ENCODE assay signal across 23 cellular contexts in the genomic region with DNA sequence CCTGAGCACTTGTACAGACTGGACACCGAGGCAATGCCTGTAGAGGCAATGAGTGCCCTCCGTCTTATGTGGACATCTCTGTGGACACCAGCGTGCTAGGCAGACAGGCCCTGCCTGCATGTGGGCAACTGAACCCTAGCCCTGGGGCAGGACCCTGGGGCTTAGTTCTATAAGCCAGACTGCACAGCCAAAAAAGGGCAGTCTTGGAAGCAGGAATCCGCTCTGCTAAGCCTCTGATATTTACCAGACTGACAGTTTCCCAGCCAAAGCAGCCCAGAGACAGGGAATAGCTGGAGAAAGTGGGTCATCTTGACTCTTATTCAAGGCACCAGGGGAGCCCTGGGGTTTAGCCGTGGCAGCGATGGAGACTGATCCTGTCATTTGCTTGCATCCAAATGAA.
DNase-seq lines count a peak whose midpoint lies in the region; ATAC-seq and TF ChIP-seq lines count a peak whose summit lies in the region.
"Had no signal": no experiment of that assay in that cellular context is flagged by ENCODE, and none has a peak within 500 bp of the region (broad histone marks: within the 10 kb centered on the region; RNA-seq: fewer than 3 reads in every experiment).

No MANE protein-coding gene starts in this region.

- H3K36me3 ChIP-seq in liver (ENCODE audit: control insufficient read depth in 4 of 4, insufficient read depth in 3 of 4, low read depth in 1 of 4, low read length in 3 of 4) (no peaks in the 10 kb centered on the region), right lobe of liver (no peaks in the 10 kb centered on the region), neuronal stem cell (replicated peaks in 1 of 2; ENCODE audit: control insufficient read depth in 2 of 2, insufficient read depth in 2 of 2, low read length in 2 of 2) (no peaks in the 10 kb centered on the region)

- H3K27me3 Mint-ChIP-seq in stimulated activated memory B cell treated with anti-CD40 and anti-IgM and Interleukin-4, amounts not matched to agents 10 μg/mL and 1 μg/mL and 100 μg/mL, for 72 hours, result peaks cover 28% of the 10 kb centered on the region

- no peak overlapping the region for H2AK5ac ChIP-seq in neuronal stem cell (ENCODE audit: low read depth, low read length)

- H2BK15ac ChIP-seq in neuronal stem cell (ENCODE audit: low read length), result no peak overlapping the region

- no peak for TF ChIP-seq CTCF in liver (IDR thresholded peaks at IDR 0.05; ENCODE audit: low read depth, low read length, missing input control)
- no peak for TF ChIP-seq CTCF in right lobe of liver (IDR thresholded peaks at IDR 0.05)

- H3K27me3 ChIP-seq in liver (ENCODE audit: control insufficient read depth in 4 of 4, insufficient read depth in 4 of 4, low read length in 3 of 4) (peaks cover 0 to 3% (median 0%) of the 10 kb centered on the region in 4 donors), right lobe of liver (no peaks in the 10 kb centered on the region), neuronal stem cell (ENCODE audit: control insufficient read depth in 3 of 3, insufficient read depth in 3 of 3, low read depth in 1 of 3, low read length in 3 of 3) (no peaks in the 10 kb centered on the region)

- H2AFZ ChIP-seq in neuronal stem cell (ENCODE audit: low read length), result peak overlapping the region; percentile 66

- H3K36me3 Mint-ChIP-seq in stimulated activated memory B cell treated with anti-CD40 and anti-IgM and Interleukin-4, amounts not matched to agents 10 μg/mL and 1 μg/mL and 100 μg/mL, for 72 hours, result no peaks in the 10 kb centered on the region
- H3K36me3 Mint-ChIP-seq: activated naive CD4-positive, alpha-beta T cell treated with anti-CD3 and anti-CD28 coated beads, Interleukin-2, amount 50 U/mL, for 72 hours; natural killer cell; stimulated activated naive B cell treated with anti-CD40 and anti-IgM and Interleukin-4, amounts not matched to agents 10 μg/mL and 1 μg/mL and 100 μg/mL, for 72 hours had no signal

- ATAC-seq in right lobe of liver (no peak), HG02884 (IDR thresholded peaks at IDR 0.05; ENCODE audit: unreplicated experiment) (no peak), GM18870 (IDR thresholded peaks at IDR 0.05; ENCODE audit: unreplicated experiment) (no peak)
- ATAC-seq in stimulated activated memory B cell treated with anti-CD40 and anti-IgM and Interleukin-4, amounts not matched to agents 10 μg/mL and 1 μg/mL and 100 μg/mL, for 72 hours, result no peak
- ATAC-seq: A549; activated naive CD4-positive, alpha-beta T cell treated with anti-CD3 and anti-CD28 coated beads, Interleukin-2, amount 50 U/mL, for 72 hours; esophagus mucosa; natural killer cell; stimulated activated naive B cell treated with anti-CD40 and anti-IgM and Interleukin-4, amounts not matched to agents 10 μg/mL and 1 μg/mL and 100 μg/mL, for 72 hours had no signal

- DNase-seq in right lobe of liver (no peak), iPS-NIHi7 (ENCODE audit: extremely low spot score) (peak; percentile 9), neuronal stem cell (ENCODE audit: low spot score) (no peak), DMS53 treated with DMSO at 0.1 percent for 48 hours (lab: John Stamatoyannopoulos, UW; ENCODE audit: unreplicated experiment) (no peak)
- DNase-seq: activated CD4-positive, CD25-positive, alpha-beta regulatory T cell treated with anti-CD3 and anti-CD28 coated beads, Interleukin-2, amount 50 U/mL, for 72 hours; Caco-2; DND-41; effector CD8-positive, alpha-beta T cell; kidney; natural killer cell; NCI-H187 treated with DMSO at 0.1 percent for 48 hours; NCI-H69; stimulated activated CD4-positive, alpha-beta T cell treated with anti-CD3 and anti-CD28 coated beads, Interleukin-2, amount 100 ng/mL, for 24 hours; stimulated activated naive B cell treated with anti-CD40 and anti-IgM and Interleukin-4, amounts not matched to agents 10 μg/mL and 1 μg/mL and 100 μg/mL, for 72 hours had no signal

- TF ChIP-seq RAD21 in liver (IDR thresholded peaks at IDR 0.05), result no peak

- H3K27ac ChIP-seq in liver (ENCODE audit: low read depth in 1 of 2, low read length in 2 of 2), result no peak overlapping the region
- no peak overlapping the region for H3K27ac ChIP-seq in right lobe of liver
- no peak overlapping the region for H3K27ac ChIP-seq in neuronal stem cell (replicated peaks; ENCODE audit: low read length)
- H3K27ac ChIP-seq: A549 had no signal

- no peak overlapping the region for H2BK120ac ChIP-seq in neuronal stem cell (ENCODE audit: low read depth, low read length)

- H3K79me1 ChIP-seq in neuronal stem cell (ENCODE audit: low read depth, low read length), result no peaks in the 10 kb centered on the region

- no peak overlapping the region for H2BK5ac ChIP-seq in neuronal stem cell (ENCODE audit: low read length)

- no peak overlapping the region for H3K14ac ChIP-seq in neuronal stem cell (ENCODE audit: low read length)

- TF ChIP-seq POLR2A in right lobe of liver (IDR thresholded peaks at IDR 0.05), result no peak

- no peak overlapping the region for H3K4me3 Mint-ChIP-seq in stimulated activated memory B cell treated with anti-CD40 and anti-IgM and Interleukin-4, amounts not matched to agents 10 μg/mL and 1 μg/mL and 100 μg/mL, for 72 hours
- H3K4me3 Mint-ChIP-seq: activated T-helper 1 cell treated with anti-CD3 and anti-CD28 coated beads, Interleukin-12 subunit alpha, Interleukin-12 subunit beta, Interleukin-2, Interleukin-4 antibody, amounts not matched to agents 30 ng/mL and 10 ng/mL and 1 ng/mL, durations not matched to agents 14 hours and 24 hours and 36 hours; natural killer cell; stimulated activated naive B cell treated with anti-CD40 and anti-IgM and Interleukin-4, amounts not matched to agents 10 μg/mL and 1 μg/mL and 100 μg/mL, for 72 hours had no signal

- H3K18ac ChIP-seq in neuronal stem cell (ENCODE audit: low read length), result no peak overlapping the region

- H3K4me3 ChIP-seq in liver (ENCODE audit: low read depth in 1 of 3, low read length in 3 of 3), result no peak overlapping the region
- H3K4me3 ChIP-seq in right lobe of liver, result no peak overlapping the region
- H3K4me3 ChIP-seq in neuronal stem cell (ENCODE audit: low read length in 2 of 2), result no peak overlapping the region
- H3K4me3 ChIP-seq: A549, lung had no signal

- H3K27ac Mint-ChIP-seq in stimulated activated memory B cell treated with anti-CD40 and anti-IgM and Interleukin-4, amounts not matched to agents 10 μg/mL and 1 μg/mL and 100 μg/mL, for 72 hours, result no peak overlapping the region
- H3K27ac Mint-ChIP-seq: activated naive CD4-positive, alpha-beta T cell treated with anti-CD3 and anti-CD28 coated beads, Interleukin-2, amount 50 U/mL, for 72 hours; activated T-helper 1 cell treated with anti-CD3 and anti-CD28 coated beads, Interleukin-12 subunit alpha, Interleukin-12 subunit beta, Interleukin-2, Interleukin-4 antibody, amounts not matched to agents 30 ng/mL and 10 ng/mL and 1 ng/mL, durations not matched to agents 14 hours and 24 hours and 36 hours; natural killer cell; stimulated activated naive B cell treated with anti-CD40 and anti-IgM and Interleukin-4, amounts not matched to agents 10 μg/mL and 1 μg/mL and 100 μg/mL, for 72 hours had no signal

- intact Hi-C loops in right lobe of liver (cut with DNase I), result no loop called here

- H3K4me1 ChIP-seq in liver (ENCODE audit: control insufficient read depth in 4 of 4, insufficient read depth in 4 of 4, low read length in 3 of 4), result no peaks in the 10 kb centered on the region
- no peaks in the 10 kb centered on the region for H3K4me1 ChIP-seq in right lobe of liver
- H3K4me1 ChIP-seq in neuronal stem cell (ENCODE audit: control insufficient read depth in 2 of 2, insufficient read depth in 1 of 2, low read depth in 1 of 2, low read length in 2 of 2), result peaks cover 18 to 22% of the 10 kb centered on the region in 2 donors
- H3K4me1 ChIP-seq: A549, Caco-2 had no signal

- H3K4me2 ChIP-seq in neuronal stem cell (ENCODE audit: insufficient read depth, low read length, poor library complexity, severe bottlenecking), result no peak overlapping the region
- H3K4me2 ChIP-seq: A549 had no signal

- H3K23ac ChIP-seq in neuronal stem cell (ENCODE audit: low read depth, low read length, poor library complexity), result no peak overlapping the region

- WGBS in liver, result 83% methylated on average over 6 of the region's 6 CpGs
- WGBS in right lobe of liver (ENCODE audit: insufficient coverage, low coverage, low lambda C conversion rate, missing lambda C conversion rate), result 63% methylated on average over 2 of the region's 6 CpGs
- no CpG with 5 or more reads among the region's 6 CpGs for WGBS in neuronal stem cell (ENCODE audit: extremely low coverage in 2 of 2, insufficient read length in 2 of 2, insufficient replicate concordance in 1 of 2), 2 donors

- H2BK12ac ChIP-seq in neuronal stem cell (ENCODE audit: low read length), result no peak overlapping the region

- H3K4me1 Mint-ChIP-seq in stimulated activated memory B cell treated with anti-CD40 and anti-IgM and Interleukin-4, amounts not matched to agents 10 μg/mL and 1 μg/mL and 100 μg/mL, for 72 hours, result no peaks in the 10 kb centered on the region
- H3K4me1 Mint-ChIP-seq: natural killer cell; stimulated activated naive B cell treated with anti-CD40 and anti-IgM and Interleukin-4, amounts not matched to agents 10 μg/mL and 1 μg/mL and 100 μg/mL, for 72 hours had no signal

- H4K8ac ChIP-seq in neuronal stem cell (ENCODE audit: low read depth, low read length), result no peak overlapping the region

- H3K4ac ChIP-seq in neuronal stem cell (ENCODE audit: low read length), result no peak overlapping the region

- H3K9me3 ChIP-seq in liver (ENCODE audit: control insufficient read depth in 4 of 4, low read length in 3 of 4) (no peaks in the 10 kb centered on the region), right lobe of liver (no peaks in the 10 kb centered on the region), neuronal stem cell (replicated peaks in 1 of 2; ENCODE audit: control insufficient read depth in 2 of 2, insufficient read depth in 1 of 2, low read depth in 1 of 2, low read length in 2 of 2) (no peaks in the 10 kb centered on the region)
- H3K9me3 ChIP-seq: A549, Caco-2 had no signal

- no peak overlapping the region for H3K9ac ChIP-seq in liver (ENCODE audit: low read depth in 1 of 2, low read length in 2 of 2)
- no peak overlapping the region for H3K9ac ChIP-seq in neuronal stem cell (ENCODE audit: low read depth, low read length, poor library complexity)

- H4K91ac ChIP-seq in neuronal stem cell (ENCODE audit: low read depth, low read length, poor library complexity), result no peak overlapping the region

- no peaks in the 10 kb centered on the region for H3K9me3 Mint-ChIP-seq in stimulated activated memory B cell treated with anti-CD40 and anti-IgM and Interleukin-4, amounts not matched to agents 10 μg/mL and 1 μg/mL and 100 μg/mL, for 72 hours
- H3K9me3 Mint-ChIP-seq: activated naive CD4-positive, alpha-beta T cell treated with anti-CD3 and anti-CD28 coated beads, Interleukin-2, amount 50 U/mL, for 72 hours; natural killer cell; stimulated activated naive B cell treated with anti-CD40 and anti-IgM and Interleukin-4, amounts not matched to agents 10 μg/mL and 1 μg/mL and 100 μg/mL, for 72 hours had no signal

TF ChIP-seq in liver, 16 proteins besides CTCF, POLR2A, EP300 and RAD21:
- peak in 1 of 2 donors; percentile 21 for TF ChIP-seq RXRA (IDR thresholded peaks at IDR 0.05)
- TF ChIP-seq NR2F2 (IDR thresholded peaks at IDR 0.05), result peak; percentile 82
- no peak for TF ChIP-seq JUND (IDR thresholded peaks at IDR 0.05)
